ENCODE assay signal across 28 cellular contexts in the genomic region with DNA sequence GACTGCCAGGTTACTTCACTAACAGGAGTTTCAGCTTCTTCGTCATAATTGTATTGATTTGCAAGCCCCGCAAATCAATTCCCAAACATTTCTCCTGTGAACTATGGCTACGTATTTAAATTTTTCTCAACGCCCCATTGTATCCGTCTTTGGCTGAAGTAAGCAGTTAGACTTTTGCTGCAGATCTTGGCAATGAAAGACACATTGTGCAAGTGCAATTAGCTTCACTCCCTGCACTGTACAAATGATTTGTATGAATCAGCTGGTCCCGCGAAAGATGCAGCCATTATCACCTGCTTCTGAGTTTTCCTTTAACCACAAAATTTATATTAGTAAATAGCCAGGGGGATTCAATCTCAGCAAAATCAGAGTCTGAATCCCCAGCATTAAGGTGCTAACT.
"Had no signal": no experiment of that assay in that cellular context is flagged by ENCODE, and none has a peak within 500 bp of the region (broad histone marks: within the 10 kb centered on the region; RNA-seq: fewer than 3 reads in every experiment).

No MANE protein-coding gene starts in this region.

- DNase-seq: activated B cell treated with CpG ODN at 0.5 μM for 24 hours; activated CD4-positive, alpha-beta memory T cell treated with anti-CD3 and anti-CD28 coated beads, Interleukin-2, amount 10 ng/mL, durations not matched to agents 7 days and 5 days; activated CD4-positive, alpha-beta T cell treated with anti-CD3 and anti-CD28 coated beads for 48 hours; activated CD4-positive, CD25-positive, alpha-beta regulatory T cell treated with anti-CD3 and anti-CD28 coated beads, Interleukin-2, amount 50 U/mL, for 72 hours; activated CD8-positive, alpha-beta memory T cell treated with anti-CD3 and anti-CD28 coated beads for 24 hours; activated CD8-positive, alpha-beta memory T cell treated with anti-CD3 and anti-CD28 coated beads, Interleukin-2, amount 10 ng/mL, durations not matched to agents 7 days and 5 days; activated CD8-positive, alpha-beta memory T cell treated with anti-CD3 and anti-CD28 coated beads, Interleukin-2, amount 50 U/mL, for 48 hours; activated effector memory CD4-positive, alpha-beta T cell treated with Interleukin-2 at 50 U/mL for 16 hours; activated naive CD4-positive, alpha-beta T cell treated with anti-CD3 and anti-CD28 coated beads, Interleukin-2, amount 10 ng/mL, durations not matched to agents 7 days and 5 days; activated naive CD8-positive, alpha-beta T cell treated with anti-CD3 and anti-CD28 coated beads, Interleukin-2, amount 50 U/mL, for 24 hours; activated T-cell treated with anti-CD3 and anti-CD28 coated beads, Interleukin-2, amount 50 U/mL, for 48 hours; anterior cingulate cortex; caudate nucleus; cerebellar nuclear complex; NCI-H1092 treated with DMSO at 0.1 percent for 48 hours; NCI-H146; NCI-H187; NCI-H2029 treated with DMSO at 0.1 percent for 48 hours; NCI-H2107; NCI-H2171; NCI-H510A; OCI-M1; Right ventricle myocardium superior; SW 1271; T-helper 1 cell; T-helper 2 cell; T-helper 9 cell had no signal

- H3K27ac ChIP-seq: VCaP had no signal
